In genomic region chr2:128236491-128237035, GRCh38 we compare ENCODE assay signal across 11 cellular contexts.
DNase-seq lines count a peak whose midpoint lies in the region; ATAC-seq and TF ChIP-seq lines count a peak whose summit lies in the region.
"Had no signal": no experiment of that assay in that cellular context is flagged by ENCODE, and none has a peak within 500 bp of the region (broad histone marks: within the 10 kb centered on the region; RNA-seq: fewer than 3 reads in every experiment).

No MANE protein-coding gene starts in this region.

- WGBS in neuronal stem cell (ENCODE audit: extremely low coverage in 2 of 2, insufficient read length in 2 of 2, insufficient replicate concordance in 1 of 2), 2 donors: no CpG with 5 or more reads among the region's 8 CpGs

- H3K4ac ChIP-seq in neuronal stem cell (ENCODE audit: low read length): no peak overlapping the region

- H3K36me3 ChIP-seq in neuronal stem cell (replicated peaks in 1 of 2; ENCODE audit: control insufficient read depth in 2 of 2, insufficient read depth in 2 of 2, low read length in 2 of 2): no peaks in the 10 kb centered on the region
- H3K36me3 ChIP-seq: neutrophil had no signal

- peak overlapping the region; percentile 20 for H2AK5ac ChIP-seq in neuronal stem cell (ENCODE audit: low read depth, low read length)

- peaks cover 4% of the 10 kb centered on the region for H3K79me1 ChIP-seq in neuronal stem cell (ENCODE audit: low read depth, low read length)

- no peaks in the 10 kb centered on the region for H3K36me3 Mint-ChIP-seq in activated naive CD4-positive, alpha-beta T cell treated with anti-CD3 and anti-CD28 coated beads for 36 hours (ENCODE audit: low read depth)

- H3K4me1 Mint-ChIP-seq in activated naive CD4-positive, alpha-beta T cell treated with anti-CD3 and anti-CD28 coated beads for 36 hours (ENCODE audit: low read depth): peaks cover 4% of the 10 kb centered on the region

- intact Hi-C loops in activated naive CD4-positive, alpha-beta T cell treated with anti-CD3 and anti-CD28 coated beads for 36 hours (cut with micrococcal nuclease): loop anchor here (10.0 kb wide), 1 partner anchor 642 kb away; no protein-coding TSS in a partner anchor

- ATAC-seq in HG02798 (IDR thresholded peaks at IDR 0.05; ENCODE audit: poor library complexity, unreplicated experiment): no peak

- H3K14ac ChIP-seq in neuronal stem cell (ENCODE audit: low read length): no peak overlapping the region

- no peak overlapping the region for H3K4me2 ChIP-seq in neuronal stem cell (ENCODE audit: insufficient read depth, low read length, poor library complexity, severe bottlenecking)

- no peaks in the 10 kb centered on the region for H3K9me3 ChIP-seq in neuronal stem cell (replicated peaks in 1 of 2; ENCODE audit: control insufficient read depth in 2 of 2, insufficient read depth in 1 of 2, low read depth in 1 of 2, low read length in 2 of 2)
- H3K9me3 ChIP-seq: neutrophil had no signal

- H4K91ac ChIP-seq in neuronal stem cell (ENCODE audit: low read depth, low read length, poor library complexity): no peak overlapping the region

- H4K8ac ChIP-seq in neuronal stem cell (ENCODE audit: low read depth, low read length): no peak overlapping the region

- no peaks in the 10 kb centered on the region for H3K9me3 Mint-ChIP-seq in activated naive CD4-positive, alpha-beta T cell treated with anti-CD3 and anti-CD28 coated beads for 36 hours

- peaks cover 0 to 5% of the 10 kb centered on the region in 2 donors for H3K4me1 ChIP-seq in neuronal stem cell (ENCODE audit: control insufficient read depth in 2 of 2, insufficient read depth in 1 of 2, low read depth in 1 of 2, low read length in 2 of 2)

- no peak overlapping the region for H2BK120ac ChIP-seq in neuronal stem cell (ENCODE audit: low read depth, low read length)

- H3K27me3 Mint-ChIP-seq in activated naive CD4-positive, alpha-beta T cell treated with anti-CD3 and anti-CD28 coated beads for 36 hours (ENCODE audit: low read depth): no peaks in the 10 kb centered on the region

- H3K4me3 ChIP-seq in AG09309 (ENCODE audit: control insufficient read depth, low read depth, low read length) (peak overlapping the region; percentile 10), epithelial cell of esophagus (ENCODE audit: low read length) (no peak overlapping the region), neuronal stem cell (ENCODE audit: low read length in 2 of 2) (no peak overlapping the region)

- no peak overlapping the region for H3K4me3 Mint-ChIP-seq in activated naive CD4-positive, alpha-beta T cell treated with anti-CD3 and anti-CD28 coated beads for 36 hours

- no peak overlapping the region for H2BK12ac ChIP-seq in neuronal stem cell (ENCODE audit: low read length)

- no peak overlapping the region for H3K9ac ChIP-seq in neuronal stem cell (ENCODE audit: low read depth, low read length, poor library complexity)

- DNase-seq in AG09309 (ENCODE audit: low read depth) (peak; percentile 82), NCI-H226 (peak; percentile 53), epithelial cell of esophagus (ENCODE audit: low read depth) (peak; percentile 62), neuronal stem cell (ENCODE audit: low spot score) (no peak), T1000 (lab: John Stamatoyannopoulos, UW) (no peak), SKM-1 treated with dmso at 0.1 percent for 144 hours (lab: John Stamatoyannopoulos, UW; ENCODE audit: unreplicated experiment) (no peak)
- DNase-seq in activated naive CD4-positive, alpha-beta T cell treated with anti-CD3 and anti-CD28 coated beads for 36 hours: no peak
- DNase-seq: islet precursor cell, NCI-H2171 treated with DMSO at 0.1 percent for 48 hours had no signal

- peak overlapping the region; percentile 87 for H3K18ac ChIP-seq in neuronal stem cell (ENCODE audit: low read length)

- H2BK15ac ChIP-seq in neuronal stem cell (ENCODE audit: low read length): no peak overlapping the region

- peaks cover 2 to 10% (median 6%) of the 10 kb centered on the region in 3 experiments for H3K27me3 ChIP-seq in neuronal stem cell (ENCODE audit: control insufficient read depth in 3 of 3, insufficient read depth in 3 of 3, low read depth in 1 of 3, low read length in 3 of 3)

- CTCF ChIA-PET in activated naive CD4-positive, alpha-beta T cell treated with anti-CD3 and anti-CD28 coated beads for 36 hours (lab: Charles Lee): interaction anchor here (0.6 to 0.7 kb wide), 2 partner anchors 288 to 997 kb away, joined by 4 read pairs; no protein-coding TSS in a partner anchor

- no peak overlapping the region for H2BK5ac ChIP-seq in neuronal stem cell (ENCODE audit: low read length)

- peak overlapping the region; percentile 83 for H3K23ac ChIP-seq in neuronal stem cell (ENCODE audit: low read depth, low read length, poor library complexity)

- no peak overlapping the region for H2AFZ ChIP-seq in neuronal stem cell (ENCODE audit: low read length)

- no peak overlapping the region for H3K27ac ChIP-seq in neuronal stem cell (replicated peaks; ENCODE audit: low read length)
- H3K27ac ChIP-seq: neutrophil had no signal

- H3K27ac Mint-ChIP-seq in activated naive CD4-positive, alpha-beta T cell treated with anti-CD3 and anti-CD28 coated beads for 36 hours: no peak overlapping the region

- TF ChIP-seq CTCF in AG09309 (IDR thresholded peaks at IDR 0.05; ENCODE audit: control insufficient read depth, insufficient read depth, low read depth, low read length, missing control alignments) (no peak), epithelial cell of esophagus (IDR thresholded peaks at IDR 0.05; ENCODE audit: insufficient read depth, low read depth, low read length, missing control alignments) (no peak)

Comparison
In these comparisons a context has a peak if more than half of its experiments do, and no peak if none do; other contexts are left out.
1. DNase-seq: peak in AG09309 (single experiment), NCI-H226 (single experiment) and epithelial cell of esophagus (single experiment); none in neuronal stem cell (single experiment), activated naive CD4-positive, alpha-beta T cell treated with anti-CD3 and anti-CD28 coated beads for 36 hours (single experiment), T1000 (single experiment) and SKM-1 treated with dmso at 0.1 percent for 144 hours (single experiment).